In genomic region chr12:21054334-21054733, GRCh38 we compare ENCODE assay signal across 19 cellular contexts.
DNase-seq lines count a peak whose midpoint lies in the region; ATAC-seq and TF ChIP-seq lines count a peak whose summit lies in the region.
"Had no signal": no experiment of that assay in that cellular context is flagged by ENCODE, and none has a peak within 500 bp of the region (broad histone marks: within the 10 kb centered on the region; RNA-seq: fewer than 3 reads in every experiment).

No MANE protein-coding gene starts in this region.

- ATAC-seq in GM18861 (IDR thresholded peaks at IDR 0.05; ENCODE audit: unreplicated experiment): no peak
- ATAC-seq in HG02852 (IDR thresholded peaks at IDR 0.05; ENCODE audit: unreplicated experiment): no peak
- ATAC-seq in GM19035 (IDR thresholded peaks at IDR 0.05; ENCODE audit: unreplicated experiment): no peak
- ATAC-seq: T-cell had no signal

- in situ Hi-C loops in astrocyte of the spinal cord (cut with HindIII; ENCODE audit: low sequenced_read_pairs): no loop called here

- no peak overlapping the region for H3K4me3 ChIP-seq in astrocyte of the spinal cord (ENCODE audit: low read depth, low read length)
- H3K4me3 ChIP-seq: Peyer's patch had no signal

- DNase-seq in EL: peak; percentile 3
- peak; percentile 62 for DNase-seq in HT1080 (ENCODE audit: low read depth)
- peak; percentile 70 for DNase-seq in astrocyte of the spinal cord (ENCODE audit: low read depth, low spot score)
- DNase-seq in inferior parietal cortex (ENCODE audit: extremely low spot score): peak; percentile 40
- no peak for DNase-seq in HPDE6-E6E7 (ENCODE audit: extremely low spot score)
- DNase-seq: ACHN; CD4-positive, CD25-positive, alpha-beta regulatory T cell; HCEC 1CT; Karpas-422; NCI-H1436 treated with DMSO at 0.1 percent for 48 hours; NCI-H2227 treated with DMSO at 0.1 percent for 48 hours; NCI-H524; Peyer's patch; Right ventricle myocardium superior; SK-N-SH; T-cell had no signal

- TF ChIP-seq CTCF in astrocyte of the spinal cord (IDR thresholded peaks at IDR 0.05; ENCODE audit: low read depth, low read length): no peak
